ENCODE assay signal across 7 cellular contexts in the genomic region with DNA sequence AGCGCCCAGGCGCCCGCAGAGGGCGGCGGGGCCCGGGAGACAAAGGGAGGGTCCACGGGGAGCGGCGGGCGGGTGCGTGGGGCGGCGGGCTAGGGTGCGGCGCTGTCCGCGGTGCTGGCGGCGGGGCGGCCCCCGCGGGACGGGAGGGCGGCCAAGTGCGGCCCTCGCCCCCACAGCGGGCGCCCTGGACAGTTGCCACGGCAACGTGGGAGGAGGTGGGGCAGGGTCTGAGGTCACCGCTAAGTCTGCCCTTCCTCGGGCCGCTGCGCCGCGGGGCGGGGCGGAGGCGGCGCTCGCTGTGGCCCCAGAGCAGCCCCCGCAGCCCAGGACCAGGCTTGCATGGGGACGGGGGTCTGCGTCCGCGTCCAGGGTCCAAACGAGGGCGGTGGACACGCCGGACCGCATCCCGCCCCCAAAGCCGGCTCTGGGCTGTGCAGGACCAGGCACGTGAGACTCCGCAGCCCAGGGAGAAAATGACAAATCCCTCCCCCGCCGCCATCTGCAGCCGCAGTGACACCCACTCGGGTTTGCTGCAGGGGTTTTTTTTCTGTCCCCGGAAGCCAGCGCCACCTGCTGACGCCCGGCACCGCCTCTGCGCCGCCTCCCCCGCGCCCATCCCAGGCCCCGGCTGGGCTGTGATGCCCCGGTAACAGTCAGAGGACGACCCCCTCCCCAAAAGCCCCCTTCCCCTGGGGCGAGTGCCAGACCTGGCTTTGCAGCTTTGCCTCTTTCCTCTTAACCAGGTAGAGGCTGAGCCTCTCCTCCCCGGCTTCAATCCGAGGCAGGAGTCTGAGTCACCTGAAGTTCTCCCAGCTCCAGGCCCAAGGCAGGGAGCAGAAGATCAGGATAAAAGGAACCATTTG. TPM values are rescaled to one million over a fixed set of nuclear protein-coding genes. Genes with fewer than 3 reads are reported as not detected.
A peak's percentile ranks its signal among the peaks of the same experiment; 100 is the strongest.
DNase-seq lines count a peak whose midpoint lies in the region; ATAC-seq, FAIRE-seq and TF ChIP-seq lines count a peak whose summit lies in the region.

No MANE protein-coding gene starts in this region.

- H3K79me2 ChIP-seq in K562 (ENCODE audit: control insufficient read depth, insufficient read depth, low read length) = no peaks in the 10 kb centered on the region

- H3K9ac ChIP-seq in K562 (ENCODE audit: insufficient read depth in 1 of 2, low read depth in 2 of 2, low read length in 2 of 2) = no peak overlapping the region

- peak in 1 of 2 experiments; percentile 48; a peak in 3 of 4 replicates for TF ChIP-seq RAD21 in K562 (CRISPR knock-in tag; conservative IDR thresholded peaks at IDR 0.05 in 1 of 2, IDR thresholded peaks at IDR 0.05 in 1 of 2)

- no peak overlapping the region for H3K4me2 ChIP-seq in K562 (ENCODE audit: insufficient read depth, low read length)

- H4K20me1 ChIP-seq in K562 (replicated peaks; ENCODE audit: control insufficient read depth, insufficient read depth, low read length) = peaks cover 11% of the 10 kb centered on the region; the same call in 1 of the 2 replicates

- H3K9me3 ChIP-seq in K562 (replicated peaks; ENCODE audit: control insufficient read depth, insufficient read depth, low read depth, low read length) = no peaks in the 10 kb centered on the region

- H3K9me1 ChIP-seq in K562 (ENCODE audit: control insufficient read depth, insufficient read depth, low read length) = no peaks in the 10 kb centered on the region

- peak; percentile 81 for DNase-seq in GM12892 (ENCODE audit: insufficient read length)
- no peak for DNase-seq in LNCaP clone FGC (ENCODE audit: low read depth)
- DNase-seq in K562 (ENCODE audit: extremely low read depth in 1 of 4, low spot score in 3 of 4) = peak; percentile 64 to 83 (median 73)
- DNase-seq in kidney tubule cell (ENCODE audit: low spot score) = peak; percentile 51
- DNase-seq in stimulated activated CD4-positive, alpha-beta T cell treated with anti-CD3 and anti-CD28 coated beads, TNF-alpha, amount 100 ng/mL, for 48 hours (ENCODE audit: low read depth in 3 of 3) = peak; percentile 26 to 48 (median 44)

- H2AFZ ChIP-seq in K562 (ENCODE audit: low read depth, low read length) = no peak overlapping the region

- H3K27ac ChIP-seq in VCaP (peak overlapping the region; percentile 20; the same call in 1 of the 2 replicates), K562 (ENCODE audit: extremely low read depth, low read depth, low read length) (no peak overlapping the region)

- TF ChIP-seq CTCF in LNCaP clone FGC (IDR thresholded peaks at IDR 0.05; ENCODE audit: control insufficient read depth, extremely low read depth, insufficient read depth) (peak; percentile 58), VCaP (conservative IDR thresholded peaks at IDR 0.05) (peak; percentile 92), K562 (IDR thresholded peaks at IDR 0.05 in 2 of 3, conservative IDR thresholded peaks at IDR 0.05 in 1 of 3; ENCODE audit: insufficient read depth in 2 of 3, low read depth in 1 of 3, low read length in 3 of 3) (peak; percentile 55 to 63 (median 57))

- H3K27me3 ChIP-seq in K562 (ENCODE audit: control insufficient read depth in 2 of 2, insufficient read depth in 2 of 2, low read length in 2 of 2) = peaks cover 2 to 21% of the 10 kb centered on the region in 2 experiments; a peak in 2 of 5 replicates

- in situ Hi-C loops in K562 (cut with MboI) = no loop called here

- ATAC-seq in K562 = peak; percentile 68
- ATAC-seq in HG02678 (IDR thresholded peaks at IDR 0.05; ENCODE audit: unreplicated experiment) = no peak

- TF ChIP-seq POLR2A in GM12892 (IDR thresholded peaks at IDR 0.05; ENCODE audit: low read depth, low read length) (no peak), K562 (conservative IDR thresholded peaks at IDR 0.05) (no peak)

- no peak for TF ChIP-seq EP300 in K562 (IDR thresholded peaks at IDR 0.05; ENCODE audit: low read length)

- no peaks in the 10 kb centered on the region for H3K36me3 ChIP-seq in K562 (ENCODE audit: control insufficient read depth, insufficient read depth, low read length)

- 0% methylated on average over 26 of the region's 74 CpGs for WGBS in K562 (ENCODE audit: insufficient coverage, low coverage, missing lambda C conversion rate)

- no TSS peak for BruUV-seq in K562 (replicated peaks; lab: Mats Ljungman, UMichigan)

- CTCF ChIA-PET in K562 (lab: Yijun Ruan, JAX; ENCODE audit: low intra/inter-chr PET ratio) = interaction anchor here (1.0 kb wide), 1 partner anchor 121 kb away, joined by 3 read pairs; no protein-coding TSS in a partner anchor

- intact Hi-C loops in K562 (cut with micrococcal nuclease) = no loop called here

- POLR2A ChIA-PET in K562 (lab: Yijun Ruan, JAX) = interaction anchor here (0.6 kb wide), 1 partner anchor 101 kb away, joined by 3 read pairs; no protein-coding TSS in a partner anchor

- H3K4me3 ChIP-seq in LNCaP clone FGC (ENCODE audit: low read depth, low read length) (no peak overlapping the region), K562 (peak overlapping the region; percentile 8; the same call in 1 of the 2 replicates)

- peaks cover 0 to 39% of the 10 kb centered on the region in 2 experiments; a peak in 2 of 5 replicates for H3K4me1 ChIP-seq in K562 (replicated peaks in 1 of 2; ENCODE audit: control insufficient read depth in 2 of 2, insufficient read depth in 2 of 2, low read length in 2 of 2)

- FAIRE-seq in GM12892 (lab: Jason Lieb, UNC) (peak; percentile 54), K562 (lab: Jason Lieb, UNC) (no peak)

TF ChIP-seq in K562, 482 proteins besides CTCF, POLR2A, EP300 and RAD21 (continues in another document):
- no peak for TF ChIP-seq MYNN (IDR thresholded peaks at IDR 0.05)
- TF ChIP-seq MYNN (CRISPR knock-in tag; IDR thresholded peaks at IDR 0.05) = no peak
- TF ChIP-seq, protein P1, sequence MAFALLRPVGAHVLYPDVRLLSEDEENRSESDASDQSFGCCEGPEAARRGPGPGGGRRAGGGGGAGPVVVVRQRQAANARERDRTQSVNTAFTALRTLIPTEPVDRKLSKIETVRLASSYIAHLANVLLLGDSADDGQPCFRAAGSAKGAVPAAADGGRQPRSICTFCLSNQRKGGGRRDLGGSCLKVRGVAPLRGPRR (CRISPR knock-in tag; IDR thresholded peaks at IDR 0.05) = no peak
- TF ChIP-seq CBX3 (IDR thresholded peaks at IDR 0.05; ENCODE audit: borderline replicate concordance in 1 of 2, low read length in 2 of 2) = no peak
- TF ChIP-seq ZBTB7A (IDR thresholded peaks at IDR 0.05; ENCODE audit: borderline replicate concordance, control insufficient read depth, low read depth, low read length) = peak; percentile 57; the same call in 1 of the 2 replicates
- peak; percentile 23; the same call in 1 of the 2 replicates for TF ChIP-seq CXXC5 (CRISPR knock-in tag; IDR thresholded peaks at IDR 0.05)
- no peak for TF ChIP-seq CTBP1 (IDR thresholded peaks at IDR 0.05; ENCODE audit: borderline replicate concordance)
- peak; percentile 90 for TF ChIP-seq BHLHE40 (IDR thresholded peaks at IDR 0.05; ENCODE audit: low read length)
- TF ChIP-seq GATAD2A (IDR thresholded peaks at IDR 0.05) = no peak
- 0 out of 2 replicates have a peak, but pooled peaks have one; percentile 11 for TF ChIP-seq L3MBTL2 (IDR thresholded peaks at IDR 0.05)
- no peak for TF ChIP-seq NFE2L1 (tag; IDR thresholded peaks at IDR 0.05; ENCODE audit: borderline replicate concordance, low read depth)
- TF ChIP-seq KAT8 (IDR thresholded peaks at IDR 0.05; ENCODE audit: low read depth) = no peak

RNA-seq across cellular contexts. Expression of a gene that starts 36.8 kb away (rescaled TPM):
- polyA plus RNA-seq in GM12892 (2012; ENCODE audit: missing spikeins) = 15.6 TPM
- 41.5 and 53.5 TPM in 2 replicates for total RNA-seq in K562 (2011; cell fraction: chromatin; rRNA removed; ENCODE audit: low replicate concordance)
- 31.1 and 36.5 TPM in 2 replicates for total RNA-seq in K562 (2011; cell fraction: nucleolus; rRNA removed)
- 30.2 and 31.3 TPM in 2 replicates for total RNA-seq in K562 (2011; cell fraction: nucleoplasm; rRNA removed)
- 20.8 and 26.6 TPM in 2 replicates for total RNA-seq in K562 (2014; rRNA removed)
- total RNA-seq in K562 (2014; rRNA removed; fragmentation: Illumina TruSeq; extraction: Trizol) = 18.0 and 19.0 TPM in 2 replicates
- 26.5 and 27.8 TPM in 2 replicates for total RNA-seq in K562 (2015; rRNA removed; fragmentation: Illumina TruSeq; extraction: Trizol)
- 41.8 and 42.4 TPM in 2 replicates for total RNA-seq in K562 (2021)
- 20.5 and 27.9 TPM in 2 replicates for polyA plus RNA-seq in K562 (2011; rRNA removed)
- 21.3 and 25.6 TPM in 2 replicates for polyA plus RNA-seq in K562 (2011; cell fraction: cytosol; rRNA removed)
- polyA plus RNA-seq in K562 (2011; cell fraction: nucleus; rRNA removed) = 38.5 and 52.3 TPM in 2 replicates
- 27.6 and 28.6 TPM in 2 replicates for polyA plus RNA-seq in K562 (2012)
- polyA plus RNA-seq in K562 (2014; fragmentation: Illumina TruSeq; extraction: Trizol) = 29.3 and 31.6 TPM in 2 replicates
- polyA plus RNA-seq in K562 (2014; fragmentation: Nextera tagmentation; extraction: Ambion mirVana) = 10 to 100 TPM; 10.1 to 11.1 TPM
- 28.6 and 33.2 TPM in 2 replicates for polyA plus RNA-seq in K562 (2014; rRNA removed)
- 14.0 and 22.8 TPM in 2 replicates for polyA minus RNA-seq in K562 (2011; rRNA and poly(A)+ RNA removed)
- polyA minus RNA-seq in K562 (2011; cell fraction: cytosol; rRNA and poly(A)+ RNA removed) = 24.0 and 25.9 TPM in 2 replicates
- polyA minus RNA-seq in K562 (2011; cell fraction: nucleus; rRNA and poly(A)+ RNA removed) = 8.9 and 11.0 TPM in 2 replicates

RNA-seq across cellular contexts. Expression of a gene that starts 56.6 kb away (rescaled TPM):
- 1.1 TPM for polyA plus RNA-seq in GM12892 (2012; ENCODE audit: missing spikeins)
- total RNA-seq in K562 (2011; cell fraction: chromatin; rRNA removed; ENCODE audit: low replicate concordance) = 0.51 and 0.74 TPM in 2 replicates
- 1.3 and 1.4 TPM in 2 replicates for total RNA-seq in K562 (2011; cell fraction: nucleolus; rRNA removed)
- 0.46 and 0.88 TPM in 2 replicates for total RNA-seq in K562 (2011; cell fraction: nucleoplasm; rRNA removed)
- total RNA-seq in K562 (2014; rRNA removed) = not detected in 2 replicates
- total RNA-seq in K562 (2014; rRNA removed; fragmentation: Illumina TruSeq; extraction: Trizol) = not detected in 2 replicates
- total RNA-seq in K562 (2015; rRNA removed; fragmentation: Illumina TruSeq; extraction: Trizol) = 0.14 TPM in 1 of 2 replicates, not detected in the other
- 0.18 and 0.27 TPM in 2 replicates for total RNA-seq in K562 (2021)
- 0.14 and 0.24 TPM in 2 replicates for polyA plus RNA-seq in K562 (2011; rRNA removed)
- 0.12 and 0.88 TPM in 2 replicates for polyA plus RNA-seq in K562 (2011; cell fraction: cytosol; rRNA removed)
- 1.5 and 2.8 TPM in 2 replicates for polyA plus RNA-seq in K562 (2011; cell fraction: nucleus; rRNA removed)
- polyA plus RNA-seq in K562 (2012) = 0.18 and 0.68 TPM in 2 replicates
- polyA plus RNA-seq in K562 (2014; fragmentation: Illumina TruSeq; extraction: Trizol) = not detected in 2 replicates
- polyA plus RNA-seq in K562 (2014; fragmentation: Nextera tagmentation; extraction: Ambion mirVana) = not detected
- 0.16 and 0.19 TPM in 2 replicates for polyA plus RNA-seq in K562 (2014; rRNA removed)
- polyA minus RNA-seq in K562 (2011; rRNA and poly(A)+ RNA removed) = not detected in 2 replicates
- not detected in 2 replicates for polyA minus RNA-seq in K562 (2011; cell fraction: cytosol; rRNA and poly(A)+ RNA removed)
- 0.44 and 0.81 TPM in 2 replicates for polyA minus RNA-seq in K562 (2011; cell fraction: nucleus; rRNA and poly(A)+ RNA removed)
